Comparison of ENCODE assay signal across 9 cellular contexts in the genomic region with DNA sequence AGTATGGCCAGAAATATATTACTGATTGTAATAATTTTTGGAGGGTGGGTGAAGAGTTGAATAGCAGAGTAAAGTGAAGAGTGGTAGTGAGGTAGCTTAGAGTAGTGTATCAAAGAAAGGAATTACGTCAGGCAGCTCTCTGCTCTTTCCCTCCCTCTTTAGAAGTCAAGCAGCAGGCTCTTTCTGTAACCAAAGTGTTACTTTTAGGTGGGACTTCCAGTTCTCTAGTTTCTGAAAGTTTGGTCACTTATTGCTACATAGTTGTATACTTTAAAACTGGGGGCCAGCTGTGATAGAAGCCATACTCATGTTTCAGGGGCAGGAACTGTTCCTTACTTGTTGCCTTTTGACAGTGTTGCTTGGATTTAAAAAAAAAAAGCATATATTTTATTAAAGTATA. TPM values are rescaled to one million over a fixed set of nuclear protein-coding genes. Genes with fewer than 3 reads are reported as not detected.
A peak's percentile ranks its signal among the peaks of the same experiment; 100 is the strongest.
DNase-seq lines count a peak whose midpoint lies in the region; ATAC-seq, FAIRE-seq and TF ChIP-seq lines count a peak whose summit lies in the region.
"Had no signal": no experiment of that assay in that cellular context is flagged by ENCODE, and none has a peak within 500 bp of the region (broad histone marks: within the 10 kb centered on the region; RNA-seq: fewer than 3 reads in every experiment).

No MANE protein-coding gene starts in this region.

- TF ChIP-seq CTCF in CD8-positive, alpha-beta T cell (IDR thresholded peaks at IDR 0.05): no peak
- TF ChIP-seq CTCF in glutamatergic neuron (IDR thresholded peaks at IDR 0.05; ENCODE audit: partially characterized antibody, unreplicated experiment): no peak
- no peak for TF ChIP-seq CTCF in H9 (conservative IDR thresholded peaks at IDR 0.05)

- H4K91ac ChIP-seq in H9 (ENCODE audit: insufficient read length, low read depth, low read length): no peak overlapping the region

- peak overlapping the region; percentile 25 for H3K27ac ChIP-seq in CD8-positive, alpha-beta T cell (ENCODE audit: low read depth, low read length)
- no peak overlapping the region for H3K27ac ChIP-seq in H9 (ENCODE audit: insufficient read length, low read depth, low read length)

- H2AK5ac ChIP-seq in H9 (ENCODE audit: insufficient read length, low read length): no peak overlapping the region

- H3K36me3 ChIP-seq in CD8-positive, alpha-beta T cell (ENCODE audit: insufficient read depth, low read length): no peaks in the 10 kb centered on the region

- no peak overlapping the region for H3K4me3 ChIP-seq in CD8-positive, alpha-beta T cell (ENCODE audit: low read depth, low read length)

- POLR2A ChIA-PET in CD8-positive, alpha-beta T cell (lab: Charles Lee): interaction anchor here (0.6 to 3.7 kb wide), 4 partner anchors 16 to 138 kb away, joined by 3 to 17 read pairs (median 8); a partner anchor contains a TSS

- no peak for FAIRE-seq in frontal cortex (lab: Jason Lieb, UNC)
- FAIRE-seq: keratinocyte had no signal

- no peak overlapping the region for H3K56ac ChIP-seq in H9 (ENCODE audit: insufficient read length, low read depth, low read length)

- H3K23ac ChIP-seq in H9 (ENCODE audit: insufficient read length, low read depth, low read length): no peak overlapping the region

- no peak overlapping the region for H2BK120ac ChIP-seq in H9 (ENCODE audit: low read depth, low read length, poor library complexity, severe bottlenecking)

- H3K27ac Mint-ChIP-seq in CD8-positive, alpha-beta T cell: peak overlapping the region; percentile 86
- H3K27ac Mint-ChIP-seq in glutamatergic neuron (ENCODE audit: unreplicated experiment) (peak overlapping the region; percentile 14), H9 (no peak overlapping the region)

- no peak overlapping the region for H4K8ac ChIP-seq in H9 (replicated peaks; ENCODE audit: insufficient read length, low read depth, low read length)

- no peaks in the 10 kb centered on the region for H3K9me3 ChIP-seq in CD8-positive, alpha-beta T cell (ENCODE audit: low read length)
- no peaks in the 10 kb centered on the region for H3K9me3 ChIP-seq in H9 (ENCODE audit: control insufficient read depth, low read depth, low read length)

- H3K18ac ChIP-seq in H9 (ENCODE audit: insufficient read length, low read depth, low read length): no peak overlapping the region

- H3T11ph ChIP-seq in H9 (ENCODE audit: low read length): no peak overlapping the region

- H4K5ac ChIP-seq in H9 (ENCODE audit: insufficient read length, low read depth, low read length): no peak overlapping the region

- H3K79me2 ChIP-seq in H9 (ENCODE audit: insufficient read depth, low read length): peaks cover 28% of the 10 kb centered on the region

- ATAC-seq in CD8-positive, alpha-beta T cell: peak; percentile 69
- ATAC-seq in GM19397 (IDR thresholded peaks at IDR 0.05; ENCODE audit: unreplicated experiment): peak; percentile 64
- ATAC-seq in HG03439 (IDR thresholded peaks at IDR 0.05; ENCODE audit: unreplicated experiment): peak; percentile 40

- H3K79me1 ChIP-seq in H9 (ENCODE audit: insufficient read depth, low read depth, low read length, poor library complexity, severe bottlenecking): no peaks in the 10 kb centered on the region

- no peak overlapping the region for H3K4ac ChIP-seq in H9 (ENCODE audit: low read depth, low read length)

- H3K27me3 Mint-ChIP-seq in CD8-positive, alpha-beta T cell (ENCODE audit: low read depth): no peaks in the 10 kb centered on the region
- H3K27me3 Mint-ChIP-seq in glutamatergic neuron (ENCODE audit: unreplicated experiment) (peaks cover 1% of the 10 kb centered on the region), H9 (ENCODE audit: low read depth) (no peaks in the 10 kb centered on the region)

- no CpG with 5 or more reads among the region's 1 CpG for WGBS in H9 (ENCODE audit: extremely low coverage, insufficient read length, low lambda C conversion rate)

- H3K4me1 Mint-ChIP-seq in CD8-positive, alpha-beta T cell (ENCODE audit: low read depth): peaks cover 87% of the 10 kb centered on the region
- H3K4me1 Mint-ChIP-seq in glutamatergic neuron (ENCODE audit: low read depth, unreplicated experiment): peaks cover 37% of the 10 kb centered on the region
- H3K4me1 Mint-ChIP-seq in H9: peaks cover 78 to 79% of the 10 kb centered on the region in 2 experiments

- H3K36me3 Mint-ChIP-seq in CD8-positive, alpha-beta T cell: peaks cover 18% of the 10 kb centered on the region
- H3K36me3 Mint-ChIP-seq in glutamatergic neuron (ENCODE audit: unreplicated experiment) (peaks cover 4% of the 10 kb centered on the region), H9 (ENCODE audit: insufficient read depth in 1 of 3, low read depth in 3 of 3) (peaks cover 6 to 23% (median 6%) of the 10 kb centered on the region in 3 experiments)

- no peak overlapping the region for H3K4me2 ChIP-seq in H9 (ENCODE audit: insufficient read depth, insufficient read length, low read length)

- no peak overlapping the region for H2BK12ac ChIP-seq in H9 (ENCODE audit: insufficient read length, low read depth, low read length)

- intact Hi-C loops in CD8-positive, alpha-beta T cell (cut with DNase I, micrococcal nuclease): loop anchor here (1.0 to 10.0 kb wide), 3 partner anchors 15 to 559 kb away; no protein-coding TSS in a partner anchor
- intact Hi-C loops in head of caudate nucleus (cut with DNase I): no loop called here

- H2BK20ac ChIP-seq in H9 (ENCODE audit: low read depth, low read length, poor library complexity, severe bottlenecking): no peak overlapping the region

- DNase-seq in CD8-positive, alpha-beta T cell: peak in 2 of 7 experiments; percentile 20 to 32
- DNase-seq in glutamatergic neuron (no peak), putamen (ENCODE audit: low spot score) (no peak), head of caudate nucleus (no peak), H9 (no peak), frontal cortex (ENCODE audit: low spot score in 2 of 2) (no peak)

- peaks cover 90% of the 10 kb centered on the region for H3K4me1 ChIP-seq in CD8-positive, alpha-beta T cell (ENCODE audit: insufficient read depth, low read length)
- H3K4me1 ChIP-seq in H9 (ENCODE audit: insufficient read depth, low read length): peaks cover 4% of the 10 kb centered on the region; the same call in 1 of the 2 replicates

- CTCF ChIA-PET in CD8-positive, alpha-beta T cell (lab: Charles Lee): interaction anchor here (1.0 to 2.7 kb wide), 2 partner anchors 11 to 30 kb away, joined by 3 to 8 read pairs; no protein-coding TSS in a partner anchor

- H2BK15ac ChIP-seq in H9 (ENCODE audit: low read depth, low read length): no peak overlapping the region

- H3K9me3 Mint-ChIP-seq in CD8-positive, alpha-beta T cell: peaks cover 6% of the 10 kb centered on the region
- peaks cover 8% of the 10 kb centered on the region for H3K9me3 Mint-ChIP-seq in glutamatergic neuron (ENCODE audit: unreplicated experiment)
- peaks cover 4 to 6% of the 10 kb centered on the region in 2 experiments; a peak in 4 of 5 replicates for H3K9me3 Mint-ChIP-seq in H9

- H3K23me2 ChIP-seq in H9 (ENCODE audit: insufficient read length, low read depth, low read length, poor library complexity, severe bottlenecking): no peaks in the 10 kb centered on the region

- no peak overlapping the region for H3K14ac ChIP-seq in H9 (ENCODE audit: insufficient read depth, low read length)

- H3K4me3 Mint-ChIP-seq in CD8-positive, alpha-beta T cell: peak overlapping the region; percentile 20
- no peak overlapping the region for H3K4me3 Mint-ChIP-seq in glutamatergic neuron (ENCODE audit: unreplicated experiment)
- H3K4me3 Mint-ChIP-seq in H9: no peak overlapping the region

- H3K9ac ChIP-seq in H9 (ENCODE audit: extremely low read depth, insufficient read length, low read length): no peak overlapping the region

- H3K27me3 ChIP-seq in CD8-positive, alpha-beta T cell (ENCODE audit: insufficient read depth, low read length): no peaks in the 10 kb centered on the region
- H3K27me3 ChIP-seq in H9 (ENCODE audit: insufficient read depth, low read length): no peaks in the 10 kb centered on the region

- no peak overlapping the region for H2AFZ ChIP-seq in H9 (ENCODE audit: low read length)

- H2BK5ac ChIP-seq in H9 (ENCODE audit: insufficient read length, low read length): no peak overlapping the region

- no peaks in the 10 kb centered on the region for H4K20me1 ChIP-seq in H9 (ENCODE audit: control insufficient read depth, insufficient read depth, insufficient read length)

RNA-seq across cellular contexts. Expression of a gene that starts 30.6 kb away (rescaled TPM):
- total RNA-seq in CD8-positive, alpha-beta T cell: 100 to 1,000 TPM; 125 to 126 TPM
- total RNA-seq in glutamatergic neuron (ENCODE audit: unreplicated experiment) (204 TPM), H9 (2021) (165 and 172 TPM in 2 replicates), frontal cortex (60.7 TPM)

Comparison
In these comparisons a context has a peak if more than half of its experiments do, and no peak if none do; other contexts are left out.
1. H3K27ac Mint-ChIP-seq: peak in CD8-positive, alpha-beta T cell (single experiment) and glutamatergic neuron (single experiment); none in H9 (0 of 3).
2. Peak in every context shown above with its lines, with median percentiles within 50 percentile points of each other: ATAC-seq.